Comparison of ENCODE assay signal across 33 cellular contexts in the genomic region with DNA sequence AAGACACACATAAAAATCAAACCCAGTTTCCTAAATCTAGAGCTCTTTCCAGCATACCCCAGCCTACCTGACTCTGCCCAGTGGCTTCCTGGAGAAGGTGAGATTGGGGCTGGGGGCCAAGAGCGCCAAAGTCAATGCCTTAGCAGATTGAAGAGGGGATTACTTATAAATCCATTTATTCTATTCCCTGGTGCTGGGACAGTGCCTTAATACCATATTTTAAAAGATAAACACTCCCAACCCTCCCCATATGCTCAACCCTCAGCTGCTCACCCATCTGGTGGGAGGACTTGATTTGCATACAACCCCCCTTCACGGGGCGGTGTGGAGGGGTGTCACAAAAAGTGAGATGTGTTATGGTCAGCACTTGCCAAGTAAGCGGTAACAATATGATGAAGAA. TPM values are rescaled to one million over a fixed set of nuclear protein-coding genes. Genes with fewer than 3 reads are reported as not detected.
"Had no signal": no experiment of that assay in that cellular context is flagged by ENCODE, and none has a peak within 500 bp of the region (broad histone marks: within the 10 kb centered on the region; RNA-seq: fewer than 3 reads in every experiment).

No MANE protein-coding gene starts in this region.

- H3K36me3 Mint-ChIP-seq: activated naive CD4-positive, alpha-beta T cell treated with anti-CD3 and anti-CD28 coated beads, Interleukin-2, amount 50 U/mL, for 24 hours; activated naive CD8-positive, alpha-beta T cell treated with anti-CD3 and anti-CD28 coated beads, Interleukin-2, amount 10 ng/mL, durations not matched to agents 7 days and 5 days; WTC11 had no signal

- H3K4me3 Mint-ChIP-seq: activated CD4-positive, alpha-beta T cell treated with anti-CD3 and anti-CD28 coated beads for 36 hours; activated CD4-positive, alpha-beta T cell treated with anti-CD3 and anti-CD28 coated beads, Interleukin-2, amount 10 ng/mL, durations not matched to agents 7 days and 5 days; activated CD8-positive, alpha-beta T cell treated with anti-CD3 and anti-CD28 coated beads, Interleukin-2, amount 10 ng/mL, durations not matched to agents 7 days and 5 days; activated naive CD4-positive, alpha-beta T cell treated with anti-CD3 and anti-CD28 coated beads, Interleukin-2, amount 50 U/mL, for 24 hours; activated naive CD8-positive, alpha-beta T cell treated with anti-CD3 and anti-CD28 coated beads, Interleukin-2, amount 10 ng/mL, durations not matched to agents 7 days and 5 days; activated T-cell treated with anti-CD3 and anti-CD28 coated beads, Interleukin-2, amount 50 U/mL, for 24 hours; T-helper 1 cell treated with Interleukin-12 subunit alpha and Interleukin-12 subunit beta and Interleukin-4 antibody, amounts not matched to agents 30 μg/mL and 1 μg/mL, for 36 hours; T-helper 2 cell treated with Interferon-gamma antibody and Interleukin-4, amounts not matched to agents 5 μg/mL and 100 μg/mL, for 36 hours; WTC11 had no signal

- FAIRE-seq: TTC549 had no signal

- H3K4me2 ChIP-seq: KMS-11, SK-N-SH had no signal

- H3K9ac ChIP-seq: KMS-11, SK-N-SH had no signal

- DNase-seq: activated CD4-positive, alpha-beta T cell treated with anti-CD3 and anti-CD28 coated beads for 36 hours; activated CD4-positive, alpha-beta T cell treated with anti-CD3 and anti-CD28 coated beads, Interleukin-2, amount 10 ng/mL, durations not matched to agents 7 days and 5 days; activated CD4-positive, alpha-beta T cell treated with anti-CD3 and anti-CD28 coated beads, Interleukin-2, amount 50 U/mL, for 48 hours; activated CD8-positive, alpha-beta T cell treated with anti-CD3 and anti-CD28 coated beads, Interleukin-2, amount 10 ng/mL, durations not matched to agents 7 days and 5 days; activated gamma-delta T cell; activated naive CD4-positive, alpha-beta T cell treated with Interleukin-2 at 50 U/mL for 16 hours; activated naive CD8-positive, alpha-beta T cell treated with anti-CD3 and anti-CD28 coated beads, Interleukin-2, amount 10 ng/mL, durations not matched to agents 7 days and 5 days; activated T-cell treated with anti-CD3 and anti-CD28 coated beads, Interleukin-2, amount 50 U/mL, for 24 hours; MM.1S; MV-4-11; NCI-H1092; NCI-H1436 treated with DMSO at 0.1 percent for 48 hours; NCI-H187 treated with DMSO at 0.1 percent for 48 hours; NCI-H2081; NCI-H345; NCI-H526 treated with DMSO at 0.1 percent for 48 hours; NK-92 treated with Interleukin-12 subunit alpha and Interleukin-12 subunit beta, amount 100 ng/mL, for 24 hours; PC-3; Peyer's patch; RPMI8226; SHP77 treated with DMSO at 0.1 percent for 48 hours; SK-N-SH had no signal

- H3K9me3 ChIP-seq: ascending aorta, breast epithelium, Peyer's patch, SK-N-SH had no signal

- H3K27ac Mint-ChIP-seq: activated CD4-positive, alpha-beta T cell treated with anti-CD3 and anti-CD28 coated beads for 36 hours; activated CD4-positive, alpha-beta T cell treated with anti-CD3 and anti-CD28 coated beads, Interleukin-2, amount 10 ng/mL, durations not matched to agents 7 days and 5 days; activated CD8-positive, alpha-beta T cell treated with anti-CD3 and anti-CD28 coated beads, Interleukin-2, amount 10 ng/mL, durations not matched to agents 7 days and 5 days; activated naive CD8-positive, alpha-beta T cell treated with anti-CD3 and anti-CD28 coated beads, Interleukin-2, amount 10 ng/mL, durations not matched to agents 7 days and 5 days; activated T-cell treated with anti-CD3 and anti-CD28 coated beads, Interleukin-2, amount 50 U/mL, for 24 hours; activated T-helper 2 cell treated with anti-CD3 and anti-CD28 coated beads, Interferon-gamma antibody, Interleukin-2, Interleukin-4, amounts not matched to agents 10 μg/mL and 5 μg/mL and 100 μg/mL, durations not matched to agents 14 hours and 24 hours and 36 hours; T-helper 1 cell treated with Interleukin-12 subunit alpha and Interleukin-12 subunit beta and Interleukin-4 antibody, amounts not matched to agents 30 μg/mL and 1 μg/mL, for 36 hours; T-helper 2 cell treated with Interferon-gamma antibody and Interleukin-4, amounts not matched to agents 5 μg/mL and 100 μg/mL, for 36 hours; WTC11 had no signal

- H3K9me3 Mint-ChIP-seq: activated naive CD4-positive, alpha-beta T cell treated with anti-CD3 and anti-CD28 coated beads, Interleukin-2, amount 50 U/mL, for 24 hours; activated naive CD8-positive, alpha-beta T cell treated with anti-CD3 and anti-CD28 coated beads, Interleukin-2, amount 10 ng/mL, durations not matched to agents 7 days and 5 days; activated T-cell treated with anti-CD3 and anti-CD28 coated beads, Interleukin-2, amount 50 U/mL, for 24 hours; activated T-helper 2 cell treated with anti-CD3 and anti-CD28 coated beads, Interferon-gamma antibody, Interleukin-2, Interleukin-4, amounts not matched to agents 10 μg/mL and 5 μg/mL and 100 μg/mL, durations not matched to agents 14 hours and 24 hours and 36 hours; T-helper 1 cell treated with Interleukin-12 subunit alpha and Interleukin-12 subunit beta and Interleukin-4 antibody, amounts not matched to agents 30 μg/mL and 1 μg/mL, for 36 hours; T-helper 2 cell treated with Interferon-gamma antibody and Interleukin-4, amounts not matched to agents 5 μg/mL and 100 μg/mL, for 36 hours; WTC11 had no signal

- H3K36me3 ChIP-seq: ascending aorta, breast epithelium, Peyer's patch, SJSA1 had no signal

- H3K27ac ChIP-seq: ascending aorta, breast epithelium, KMS-11, Peyer's patch, SJSA1 had no signal

- H3K4me3 ChIP-seq: ascending aorta, breast epithelium, Peyer's patch, SJSA1 had no signal

RNA-seq across cellular contexts. Expression of gene DISP3, which starts 3.2 kb away (rescaled TPM):
- total RNA-seq: ascending aorta, LHCN-M2, SJSA1 had no signal
